ENCODE assay signal across 1 cellular context in the genomic region with DNA sequence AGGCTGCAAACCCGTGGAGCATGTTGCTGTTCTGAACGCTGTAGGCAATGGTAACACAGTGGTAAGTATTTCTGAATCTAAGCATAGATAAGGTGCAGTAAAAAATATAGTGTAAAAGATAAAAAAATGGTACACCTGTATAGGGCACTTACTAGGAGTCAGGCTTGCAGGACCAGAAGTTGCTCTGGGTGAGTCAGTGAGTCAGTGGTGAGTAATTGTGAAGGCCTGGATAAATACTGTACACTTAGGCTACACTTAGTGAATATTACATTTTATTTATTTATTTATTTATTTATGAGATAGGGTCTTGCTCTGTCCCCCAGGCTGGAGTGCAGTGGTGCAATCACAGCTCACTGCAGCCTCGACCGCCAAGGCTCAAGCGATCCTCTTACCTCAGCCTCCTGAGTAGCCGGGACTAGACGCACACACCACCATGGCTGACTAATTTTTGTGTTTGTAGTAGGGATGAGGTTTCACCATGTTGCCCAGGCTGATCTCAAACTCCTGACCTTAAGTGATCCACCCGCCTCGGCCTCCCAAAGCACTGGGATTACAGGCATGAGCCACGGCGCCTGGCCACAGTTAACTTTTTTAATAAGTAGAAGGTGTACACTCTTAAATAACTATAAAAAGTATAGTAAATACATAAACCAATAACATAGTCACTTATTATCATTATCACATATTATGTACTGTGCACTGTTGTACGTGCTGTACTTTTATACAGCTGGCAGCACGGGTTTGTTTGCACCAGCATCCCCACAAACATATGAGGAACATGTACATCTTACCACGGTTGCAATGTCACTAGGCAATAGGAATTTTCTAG.
TF ChIP-seq lines count a peak whose summit lies in the region.

No MANE protein-coding gene starts in this region.

TF ChIP-seq in HEK293, 187 proteins besides CTCF, POLR2A, EP300 and RAD21 (continued from another document):
- TF ChIP-seq SCRT1 (tag by site-specific recombination; IDR thresholded peaks at IDR 0.05; ENCODE audit: borderline replicate concordance), result 0 out of 2 replicates have a peak, but pooled peaks have one; percentile 15
